In genomic region chr3:16254933-16255725, GRCh38 we compare ENCODE assay signal across 20 cellular contexts. TPM values are rescaled to one million over a fixed set of nuclear protein-coding genes. Genes with fewer than 3 reads are reported as not detected.
DNase-seq lines count a peak whose midpoint lies in the region; ATAC-seq and TF ChIP-seq lines count a peak whose summit lies in the region.
"Had no signal": no experiment of that assay in that cellular context is flagged by ENCODE, and none has a peak within 500 bp of the region (broad histone marks: within the 10 kb centered on the region; RNA-seq: fewer than 3 reads in every experiment).

No MANE protein-coding gene starts in this region.

- peak overlapping the region; percentile 21 for H3K4me3 Mint-ChIP-seq in activated CD4-positive, alpha-beta T cell treated with anti-CD3 and anti-CD28 coated beads, Interleukin-2, amount 10 ng/mL, durations not matched to agents 7 days and 5 days
- no peak overlapping the region for H3K4me3 Mint-ChIP-seq in dendritic cell treated with granulocyte-macrophage colony-stimulating factor and Interleukin-4, amounts not matched to agents 40 ng/mL and 50 ng/mL, for 4 days
- no peak overlapping the region for H3K4me3 Mint-ChIP-seq in HFFc6
- H3K4me3 Mint-ChIP-seq: brain, endodermal cell, mesothelial cell of epicardium had no signal

- peak overlapping the region; percentile 22 for H3K9ac ChIP-seq in OCI-LY3 (ENCODE audit: low read length)

- H2AFZ ChIP-seq in OCI-LY3 (ENCODE audit: low read depth, low read length) = 0 out of 2 replicates have a peak overlapping the region, but pooled peaks have one; percentile 11

- TF ChIP-seq CTCF in OCI-LY3 (IDR thresholded peaks at IDR 0.05; ENCODE audit: low read depth, low read length) = no peak
- no peak for TF ChIP-seq CTCF in HFFc6 (IDR thresholded peaks at IDR 0.05)

- H3K36me3 Mint-ChIP-seq in activated CD4-positive, alpha-beta T cell treated with anti-CD3 and anti-CD28 coated beads, Interleukin-2, amount 10 ng/mL, durations not matched to agents 7 days and 5 days (ENCODE audit: low read depth) = peaks cover 8% of the 10 kb centered on the region
- H3K36me3 Mint-ChIP-seq in dendritic cell treated with granulocyte-macrophage colony-stimulating factor and Interleukin-4, amounts not matched to agents 40 ng/mL and 50 ng/mL, for 4 days (ENCODE audit: low read depth) = peaks cover 21% of the 10 kb centered on the region
- peaks cover 10% of the 10 kb centered on the region for H3K36me3 Mint-ChIP-seq in HFFc6 (ENCODE audit: low read depth)

- H4K20me1 ChIP-seq in OCI-LY3 (ENCODE audit: insufficient read depth, low read length) = no peaks in the 10 kb centered on the region

- peak overlapping the region; percentile 38 for H3K27ac Mint-ChIP-seq in activated CD4-positive, alpha-beta T cell treated with anti-CD3 and anti-CD28 coated beads, Interleukin-2, amount 10 ng/mL, durations not matched to agents 7 days and 5 days
- peak overlapping the region; percentile 3 for H3K27ac Mint-ChIP-seq in dendritic cell treated with granulocyte-macrophage colony-stimulating factor and Interleukin-4, amounts not matched to agents 40 ng/mL and 50 ng/mL, for 4 days
- no peak overlapping the region for H3K27ac Mint-ChIP-seq in HFFc6
- H3K27ac Mint-ChIP-seq: endodermal cell, mesothelial cell of epicardium had no signal

- no peaks in the 10 kb centered on the region for H3K79me2 ChIP-seq in OCI-LY3 (ENCODE audit: low read length)

- DNase-seq in activated CD4-positive, alpha-beta T cell treated with anti-CD3 and anti-CD28 coated beads, Interleukin-2, amount 10 ng/mL, durations not matched to agents 7 days and 5 days = no peak
- no peak for DNase-seq in activated CD4-positive, alpha-beta T cell treated with anti-CD3 and anti-CD28 coated beads for 1 hour
- DNase-seq in SIG-M5 treated with dmso at 0.1 percent for 504 hours (lab: John Stamatoyannopoulos, UW; ENCODE audit: unreplicated experiment) (no peak), HFFc6 (no peak), inferior parietal cortex (ENCODE audit: extremely low spot score) (no peak)
- DNase-seq: ACHN, C1 segment of cervical spinal cord, endodermal cell, glutamatergic neuron, Peyer's patch, T-helper 9 cell had no signal

- peak overlapping the region; percentile 41 for H3K4me3 ChIP-seq in OCI-LY3 (ENCODE audit: low read length)
- H3K4me3 ChIP-seq: HAP-1, Peyer's patch, SK-N-MC, thoracic aorta had no signal

- peaks cover 29% of the 10 kb centered on the region for H3K4me1 Mint-ChIP-seq in activated CD4-positive, alpha-beta T cell treated with anti-CD3 and anti-CD28 coated beads, Interleukin-2, amount 10 ng/mL, durations not matched to agents 7 days and 5 days
- peaks cover 32% of the 10 kb centered on the region for H3K4me1 Mint-ChIP-seq in dendritic cell treated with granulocyte-macrophage colony-stimulating factor and Interleukin-4, amounts not matched to agents 40 ng/mL and 50 ng/mL, for 4 days (ENCODE audit: low read depth)
- H3K4me1 Mint-ChIP-seq in HFFc6 (ENCODE audit: low read depth) = 0 out of 2 replicates have a peak, but pooled peaks cover 8% of the 10 kb centered on the region
- H3K4me1 Mint-ChIP-seq: brain, endodermal cell, mesothelial cell of epicardium had no signal

- H3K27me3 ChIP-seq in OCI-LY3 (ENCODE audit: low read depth, low read length) = no peaks in the 10 kb centered on the region
- H3K27me3 ChIP-seq: Peyer's patch had no signal

- CTCF ChIA-PET in activated CD4-positive, alpha-beta T cell treated with anti-CD3 and anti-CD28 coated beads, Interleukin-2, amount 10 ng/mL, durations not matched to agents 7 days and 5 days (lab: Charles Lee) = interaction anchor here (0.6 to 2.3 kb wide), 7 partner anchors 9 to 652 kb away, joined by 3 to 8 read pairs (median 4); partner anchors contain the start of genes DPH3 and OXNAD1

- peak; percentile 38 for ATAC-seq in GM21529 (IDR thresholded peaks at IDR 0.05; ENCODE audit: unreplicated experiment)
- ATAC-seq: activated CD4-positive, CD25-positive, alpha-beta regulatory T cell treated with anti-CD3 and anti-CD28 coated beads, Interleukin-2, amount 50 U/mL, for 24 hours had no signal

- no peaks in the 10 kb centered on the region for H3K27me3 Mint-ChIP-seq in activated CD4-positive, alpha-beta T cell treated with anti-CD3 and anti-CD28 coated beads, Interleukin-2, amount 10 ng/mL, durations not matched to agents 7 days and 5 days
- no peaks in the 10 kb centered on the region for H3K27me3 Mint-ChIP-seq in dendritic cell treated with granulocyte-macrophage colony-stimulating factor and Interleukin-4, amounts not matched to agents 40 ng/mL and 50 ng/mL, for 4 days
- H3K27me3 Mint-ChIP-seq in HFFc6 (ENCODE audit: insufficient read depth) = no peaks in the 10 kb centered on the region; the same call in 1 of the 2 replicates
- H3K27me3 Mint-ChIP-seq: brain had no signal

- peak overlapping the region; percentile 72 for H3K27ac ChIP-seq in OCI-LY3 (ENCODE audit: low read length)
- H3K27ac ChIP-seq: Peyer's patch, SK-N-MC, thoracic aorta had no signal

- H3K4me2 ChIP-seq in OCI-LY3 (ENCODE audit: low read length) = peak overlapping the region; percentile 65

- H3K9me3 ChIP-seq in OCI-LY3 (ENCODE audit: insufficient read depth, low read length) = no peaks in the 10 kb centered on the region
- H3K9me3 ChIP-seq: HAP-1, Peyer's patch, thoracic aorta had no signal

- intact Hi-C loops in dendritic cell treated with granulocyte-macrophage colony-stimulating factor and Interleukin-4, amounts not matched to agents 40 ng/mL and 50 ng/mL, for 4 days (cut with micrococcal nuclease) = no loop called here

- H3K36me3 ChIP-seq in OCI-LY3 (replicated peaks; ENCODE audit: low read depth, low read length) = peaks cover 13% of the 10 kb centered on the region

- POLR2A ChIA-PET in activated CD4-positive, alpha-beta T cell treated with anti-CD3 and anti-CD28 coated beads, Interleukin-2, amount 10 ng/mL, durations not matched to agents 7 days and 5 days (lab: Charles Lee) = no interaction called here

- H3K9me3 Mint-ChIP-seq in activated CD4-positive, alpha-beta T cell treated with anti-CD3 and anti-CD28 coated beads, Interleukin-2, amount 10 ng/mL, durations not matched to agents 7 days and 5 days = no peaks in the 10 kb centered on the region
- no peaks in the 10 kb centered on the region for H3K9me3 Mint-ChIP-seq in dendritic cell treated with granulocyte-macrophage colony-stimulating factor and Interleukin-4, amounts not matched to agents 40 ng/mL and 50 ng/mL, for 4 days
- no peaks in the 10 kb centered on the region for H3K9me3 Mint-ChIP-seq in HFFc6
- H3K9me3 Mint-ChIP-seq: brain, endodermal cell, mesothelial cell of epicardium had no signal

- H3K4me1 ChIP-seq in OCI-LY3 (ENCODE audit: low read length) = peaks cover 76% of the 10 kb centered on the region
- H3K4me1 ChIP-seq: HAP-1 had no signal

RNA-seq across cellular contexts. Expression of gene DPH3, which starts 9.6 kb away (rescaled TPM):
- total RNA-seq in activated CD4-positive, alpha-beta T cell treated with anti-CD3 and anti-CD28 coated beads, Interleukin-2, amount 10 ng/mL, durations not matched to agents 7 days and 5 days = 10 to 100 TPM; 12.6 to 14.4 TPM
- 10 to 100 TPM; 35.5 to 49.8 (median 44.3) TPM for total RNA-seq in HFFc6 (2021; fragmentation: NEBNext Ultra II Directional; extraction: Animal tissue kit (Norgen Biotek cat#: 25700))

RNA-seq across cellular contexts. Expression of gene OXNAD1, which starts 9.9 kb away (rescaled TPM):
- 10 to 100 TPM; 64.0 to 70.4 TPM for total RNA-seq in activated CD4-positive, alpha-beta T cell treated with anti-CD3 and anti-CD28 coated beads, Interleukin-2, amount 10 ng/mL, durations not matched to agents 7 days and 5 days
- total RNA-seq in HFFc6 (2021; fragmentation: NEBNext Ultra II Directional; extraction: Animal tissue kit (Norgen Biotek cat#: 25700)) = 1 to 10 TPM; 6.4 to 8.7 (median 8.1) TPM

Comparison
In these comparisons a context has a peak if more than half of its experiments do, and no peak if none do; other contexts are left out.
1. RNA of gene OXNAD1, which starts 9.9 kb away (total RNA-seq): 64.0 to 70.4 TPM in activated CD4-positive, alpha-beta T cell treated with anti-CD3 and anti-CD28 coated beads, Interleukin-2, amount 10 ng/mL, durations not matched to agents 7 days and 5 days; 6.4 to 8.7 TPM in HFFc6; every median in the first group is over 4 times any median in the second.